1 cellular context compared by ENCODE assay signal in genomic region chr14:94026173-94026885, GRCh38.
TF ChIP-seq lines count a peak whose summit lies in the region.

OTUB2 (plus strand) TSS chr14:94026340; CDS start chr14:94026538, 198 bp downstream.

TF ChIP-seq in GM12878, 131 proteins besides CTCF, POLR2A, EP300 and RAD21 (continued from another document):
- TF ChIP-seq REST (IDR thresholded peaks at IDR 0.05; ENCODE audit: low read depth, low read length) (no peak), CREM (IDR thresholded peaks at IDR 0.05; ENCODE audit: low read depth) (peak; percentile 89), PML (IDR thresholded peaks at IDR 0.05; ENCODE audit: low read length) (no peak), SMC3 (IDR thresholded peaks at IDR 0.05; ENCODE audit: borderline replicate concordance, low read length) (no peak), RBBP5 (conservative IDR thresholded peaks at IDR 0.05) (no peak), NFYA (IDR thresholded peaks at IDR 0.05; ENCODE audit: borderline replicate concordance, low read depth, low read length) (peak; percentile 76; the same call in 1 of the 2 replicates), POLR2AphosphoS2 (IDR thresholded peaks at IDR 0.05; ENCODE audit: low read depth, low read length) (no peak), EED (IDR thresholded peaks at IDR 0.05; ENCODE audit: low read depth) (0 out of 2 replicates have a peak, but pooled peaks have one; percentile 27), RUNX3 (IDR thresholded peaks at IDR 0.05; ENCODE audit: low read length) (peak; percentile 84), RB1 (IDR thresholded peaks at IDR 0.05; ENCODE audit: borderline replicate concordance) (0 out of 2 replicates have a peak, but pooled peaks have one; percentile 21), WRNIP1 (IDR thresholded peaks at IDR 0.05; ENCODE audit: borderline replicate concordance, low read depth, low read length) (no peak), PBX3 (IDR thresholded peaks at IDR 0.05; ENCODE audit: insufficient replicate concordance, low read depth, low read length) (peak; percentile 98), ZNF24 (IDR thresholded peaks at IDR 0.05) (no peak), NBN (IDR thresholded peaks at IDR 0.05) (peak; percentile 85), BACH1 (IDR thresholded peaks at IDR 0.05; ENCODE audit: borderline replicate concordance) (no peak), MXI1 (IDR thresholded peaks at IDR 0.05; ENCODE audit: low read depth, low read length) (no peak), MYC (IDR thresholded peaks at IDR 0.05; ENCODE audit: insufficient read depth, insufficient read length, insufficient replicate concordance, low read length, severe bottlenecking) (no peak), HSF1 (IDR thresholded peaks at IDR 0.05; ENCODE audit: low read depth, low read length) (no peak), FOS (IDR thresholded peaks at IDR 0.05; ENCODE audit: borderline replicate concordance, extremely low read depth, insufficient read length) (peak; percentile 71), USF2 (IDR thresholded peaks at IDR 0.05; ENCODE audit: borderline replicate concordance, low read depth, low read length) (no peak; the same call in 1 of the 2 replicates), GABPA (IDR thresholded peaks at IDR 0.05; ENCODE audit: low read depth) (no peak), PAX8 (IDR thresholded peaks at IDR 0.05) (no peak), HDAC2 (IDR thresholded peaks at IDR 0.05) (no peak), MYB (IDR thresholded peaks at IDR 0.05; ENCODE audit: borderline replicate concordance, low read depth, low read length) (no peak), CREB1 (IDR thresholded peaks at IDR 0.05; ENCODE audit: low read depth) (peak; percentile 88), LARP7 (IDR thresholded peaks at IDR 0.05) (no peak), ZNF622 (IDR thresholded peaks at IDR 0.05) (no peak), PRDM15 (CRISPR knock-in tag; IDR thresholded peaks at IDR 0.05) (no peak), TBL1XR1 (IDR thresholded peaks at IDR 0.05; ENCODE audit: low read depth, low read length) (no peak), NFIC (IDR thresholded peaks at IDR 0.05; ENCODE audit: low read depth, low read length) (no peak), MTA3 (IDR thresholded peaks at IDR 0.05; ENCODE audit: borderline replicate concordance, low read length) (no peak), SP1 (IDR thresholded peaks at IDR 0.05; ENCODE audit: low read depth, low read length) (peak; percentile 100), EGR1 (IDR thresholded peaks at IDR 0.05; ENCODE audit: borderline replicate concordance in 1 of 2, low read depth in 2 of 2, low read length in 2 of 2) (peak in 1 of 2 experiments; percentile 77; a peak in 2 of 3 replicates), YY1 (IDR thresholded peaks at IDR 0.05; ENCODE audit: low read depth, low read length) (no peak), SMARCA5 (IDR thresholded peaks at IDR 0.05) (no peak), NKRF (conservative IDR thresholded peaks at IDR 0.05) (no peak), SUZ12 (IDR thresholded peaks at IDR 0.05; ENCODE audit: unreplicated experiment) (no peak), CUX1 (IDR thresholded peaks at IDR 0.05; ENCODE audit: insufficient replicate concordance, low read depth, low read length) (no peak), NR2C2 (IDR thresholded peaks at IDR 0.05; ENCODE audit: borderline replicate concordance, control insufficient read depth, insufficient read length, low read depth) (no peak), RCOR1 (conservative IDR thresholded peaks at IDR 0.05; ENCODE audit: low read depth, low read length) (no peak), DPF2 (IDR thresholded peaks at IDR 0.05) (peak; percentile 93), ESRRA (IDR thresholded peaks at IDR 0.05; ENCODE audit: low read length) (no peak), ZSCAN29 (IDR thresholded peaks at IDR 0.05) (no peak), SMAD5 (IDR thresholded peaks at IDR 0.05; ENCODE audit: low read depth) (no peak), ZNF217 (IDR thresholded peaks at IDR 0.05) (0 out of 2 replicates have a peak, but pooled peaks have one; percentile 30), ZZZ3 (IDR thresholded peaks at IDR 0.05; ENCODE audit: control insufficient read depth, insufficient read length, low read depth) (no peak), ZNF207 (IDR thresholded peaks at IDR 0.05; ENCODE audit: borderline replicate concordance) (no peak; the same call in 1 of the 2 replicates), FOXM1 (IDR thresholded peaks at IDR 0.05; ENCODE audit: low read depth, low read length) (no peak)
